ENCODE assay signal across 18 cellular contexts in the genomic region with DNA sequence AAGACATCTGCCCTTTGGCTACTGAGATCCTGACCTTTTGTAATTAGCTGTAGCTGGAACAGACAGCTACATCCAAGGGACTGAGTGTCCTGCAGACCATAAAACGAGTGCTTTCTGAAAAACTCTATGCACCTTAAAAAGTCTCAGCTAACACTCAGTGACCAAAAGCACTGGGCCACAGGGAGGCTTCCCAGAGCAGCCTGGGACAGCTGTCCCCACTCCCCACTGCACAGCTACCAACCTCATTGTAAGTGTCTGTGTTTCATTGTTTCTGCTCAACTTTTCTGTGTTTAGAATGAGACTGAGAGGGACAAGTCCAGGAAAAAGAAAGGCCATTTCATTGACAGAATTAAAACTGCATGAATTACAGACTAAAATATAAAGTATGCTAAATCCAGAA.
DNase-seq lines count a peak whose midpoint lies in the region; ATAC-seq and TF ChIP-seq lines count a peak whose summit lies in the region.
"Had no signal": no experiment of that assay in that cellular context is flagged by ENCODE, and none has a peak within 500 bp of the region (broad histone marks: within the 10 kb centered on the region; RNA-seq: fewer than 3 reads in every experiment).

No MANE protein-coding gene starts in this region.

- H3K36me3 Mint-ChIP-seq in HFFc6 (ENCODE audit: low read depth) (peaks cover 55% of the 10 kb centered on the region), neural progenitor cell (peaks cover 47% of the 10 kb centered on the region)
- H3K36me3 Mint-ChIP-seq: CD8-positive, alpha-beta memory T cell had no signal

- H3K27me3 Mint-ChIP-seq in HFFc6 (ENCODE audit: insufficient read depth) (peaks cover 5% of the 10 kb centered on the region), neural progenitor cell (ENCODE audit: insufficient read depth, low read depth) (peaks cover 7% of the 10 kb centered on the region)

- no peak overlapping the region for H4K8ac ChIP-seq in trophoblast cell (ENCODE audit: low read depth, low read length)

- H3K9ac ChIP-seq in trophoblast cell (ENCODE audit: low read length) = no peak overlapping the region
- no peak overlapping the region for H3K9ac ChIP-seq in neural progenitor cell
- H3K9ac ChIP-seq: KMS-11 had no signal

- H3K4me1 Mint-ChIP-seq in HFFc6 (ENCODE audit: low read depth) (peaks cover 49% of the 10 kb centered on the region), neural progenitor cell (peaks cover 7% of the 10 kb centered on the region)
- H3K4me1 Mint-ChIP-seq: CD8-positive, alpha-beta memory T cell had no signal

- no peaks in the 10 kb centered on the region for H3K79me1 ChIP-seq in trophoblast cell (ENCODE audit: low read length)

- DNase-seq in HFFc6 (no peak), coronary artery (ENCODE audit: low spot score) (no peak), trophoblast cell (no peak), neural progenitor cell (ENCODE audit: low spot score) (no peak), GM19238 (ENCODE audit: insufficient read length, low spot score) (no peak)
- DNase-seq: BE2C; CD8-positive, alpha-beta memory T cell; DND-41; GDM1; GOT3; MG63; NCI-H1105 treated with DMSO at 0.1 percent for 48 hours; NCI-H187; NCI-H446; NCI-H748 treated with DMSO at 0.1 percent for 48 hours had no signal

- no peak overlapping the region for H3K23ac ChIP-seq in trophoblast cell (ENCODE audit: low read length)

- peak overlapping the region; percentile 70 for H3K27ac Mint-ChIP-seq in HFFc6
- H3K27ac Mint-ChIP-seq in neural progenitor cell = no peak overlapping the region
- H3K27ac Mint-ChIP-seq: CD8-positive, alpha-beta memory T cell had no signal

- H3K4me1 ChIP-seq in ACC112 (ENCODE audit: control insufficient read depth, insufficient read depth, low read length, unreplicated experiment) (peaks cover 40% of the 10 kb centered on the region), trophoblast cell (ENCODE audit: control insufficient read depth in 1 of 2, insufficient read depth in 2 of 2, low read length in 2 of 2) (peaks cover 6 to 8% of the 10 kb centered on the region in 2 experiments), neural progenitor cell (no peaks in the 10 kb centered on the region)
- H3K4me1 ChIP-seq: BE2C had no signal

- no peak overlapping the region for H2AK5ac ChIP-seq in trophoblast cell (ENCODE audit: low read length)

- TF ChIP-seq POLR2A in GM18505 (IDR thresholded peaks at IDR 0.05; ENCODE audit: borderline replicate concordance, extremely low read depth, insufficient read depth, insufficient read length) = no peak

- H3K79me2 ChIP-seq in ACC112 (ENCODE audit: control insufficient read depth, insufficient read depth, low read length, unreplicated experiment) = peaks cover 20% of the 10 kb centered on the region
- no peaks in the 10 kb centered on the region for H3K79me2 ChIP-seq in trophoblast cell (ENCODE audit: control insufficient read depth, insufficient read depth, low read length, poor library complexity)
- H3K79me2 ChIP-seq in neural progenitor cell (ENCODE audit: low read depth) = no peaks in the 10 kb centered on the region

- no peak overlapping the region for H2BK5ac ChIP-seq in trophoblast cell (ENCODE audit: low read depth, low read length, poor library complexity)

- H4K20me1 ChIP-seq in neural progenitor cell (ENCODE audit: low read depth) = no peaks in the 10 kb centered on the region

- no peak overlapping the region for H2BK12ac ChIP-seq in trophoblast cell (ENCODE audit: low read length)

- H3K4ac ChIP-seq in trophoblast cell (ENCODE audit: low read depth, low read length) = no peak overlapping the region

- no peaks in the 10 kb centered on the region for H3K27me3 ChIP-seq in ACC112 (ENCODE audit: insufficient read depth, low read length)
- no peaks in the 10 kb centered on the region for H3K27me3 ChIP-seq in trophoblast cell (ENCODE audit: insufficient read depth, low read length)
- H3K27me3 ChIP-seq in neural progenitor cell = no peaks in the 10 kb centered on the region
- H3K27me3 ChIP-seq: MG63 had no signal

- no CpG with 5 or more reads among the region's 1 CpG for WGBS in trophoblast cell (ENCODE audit: extremely low coverage, insufficient coverage, insufficient read length)

- H3K4me3 ChIP-seq in ACC112 (ENCODE audit: low read depth, low read length) = no peak overlapping the region
- H3K4me3 ChIP-seq in coronary artery = no peak overlapping the region
- no peak overlapping the region for H3K4me3 ChIP-seq in trophoblast cell (ENCODE audit: low read depth, low read length)
- H3K4me3 ChIP-seq in neural progenitor cell = no peak overlapping the region
- H3K4me3 ChIP-seq: MG63 had no signal

- TF ChIP-seq CTCF in HFFc6 (IDR thresholded peaks at IDR 0.05) = no peak
- TF ChIP-seq CTCF in coronary artery (IDR thresholded peaks at IDR 0.05) = no peak
- TF ChIP-seq CTCF in neural progenitor cell (IDR thresholded peaks at IDR 0.05) = no peak

- no peak for ATAC-seq in GM18505 (IDR thresholded peaks at IDR 0.05; ENCODE audit: unreplicated experiment)

- H4K12ac ChIP-seq in trophoblast cell (ENCODE audit: low read depth, low read length) = no peak overlapping the region

- H3K9me3 ChIP-seq in trophoblast cell (ENCODE audit: insufficient read depth, low read depth, low read length) = no peaks in the 10 kb centered on the region
- H3K9me3 ChIP-seq in neural progenitor cell (ENCODE audit: low read depth) = no peaks in the 10 kb centered on the region
- H3K9me3 ChIP-seq: BE2C, MG63 had no signal

- no peaks in the 10 kb centered on the region for H3F3A ChIP-seq in neural progenitor cell (ENCODE audit: low read depth)

- no peak overlapping the region for H3K18ac ChIP-seq in trophoblast cell (ENCODE audit: low read length)

- no peak overlapping the region for H2AFZ ChIP-seq in ACC112 (ENCODE audit: low read length, unreplicated experiment)
- H2AFZ ChIP-seq in trophoblast cell (ENCODE audit: insufficient read depth, low read length, poor library complexity) = no peak overlapping the region
- H2AFZ ChIP-seq in neural progenitor cell (replicated peaks) = no peak overlapping the region

- H3K9me3 Mint-ChIP-seq in HFFc6 (no peaks in the 10 kb centered on the region), neural progenitor cell (no peaks in the 10 kb centered on the region)

- H3K4me2 ChIP-seq in trophoblast cell (ENCODE audit: low read length) (no peak overlapping the region), neural progenitor cell (no peak overlapping the region)
- H3K4me2 ChIP-seq: KMS-11 had no signal

- peak overlapping the region; percentile 72 for H3K27ac ChIP-seq in ACC112 (ENCODE audit: low read depth, low read length)
- peak overlapping the region; percentile 80 to 93 for H3K27ac ChIP-seq in coronary artery
- H3K27ac ChIP-seq in trophoblast cell (ENCODE audit: low read depth, low read length) = peak overlapping the region; percentile 8
- no peak overlapping the region for H3K27ac ChIP-seq in neural progenitor cell
- H3K27ac ChIP-seq: KMS-11 had no signal

- no peak overlapping the region for H3K14ac ChIP-seq in trophoblast cell (ENCODE audit: low read length)

- H2BK120ac ChIP-seq in trophoblast cell (ENCODE audit: insufficient read depth, low read length, poor library complexity) = no peak overlapping the region

- H3K4me3 Mint-ChIP-seq in HFFc6 (no peak overlapping the region), neural progenitor cell (no peak overlapping the region)

- H4K91ac ChIP-seq in trophoblast cell (ENCODE audit: low read depth, low read length) = no peak overlapping the region

- H3K36me3 ChIP-seq in ACC112 (ENCODE audit: insufficient read depth, low read length) (peaks cover 38% of the 10 kb centered on the region), trophoblast cell (ENCODE audit: control insufficient read depth in 1 of 2, insufficient read depth in 2 of 2, low read length in 2 of 2) (peaks cover 36 to 54% of the 10 kb centered on the region in 2 experiments), neural progenitor cell (no peaks in the 10 kb centered on the region)
- H3K36me3 ChIP-seq: BE2C had no signal
